14 cellular contexts compared by ENCODE assay signal in the genomic region with DNA sequence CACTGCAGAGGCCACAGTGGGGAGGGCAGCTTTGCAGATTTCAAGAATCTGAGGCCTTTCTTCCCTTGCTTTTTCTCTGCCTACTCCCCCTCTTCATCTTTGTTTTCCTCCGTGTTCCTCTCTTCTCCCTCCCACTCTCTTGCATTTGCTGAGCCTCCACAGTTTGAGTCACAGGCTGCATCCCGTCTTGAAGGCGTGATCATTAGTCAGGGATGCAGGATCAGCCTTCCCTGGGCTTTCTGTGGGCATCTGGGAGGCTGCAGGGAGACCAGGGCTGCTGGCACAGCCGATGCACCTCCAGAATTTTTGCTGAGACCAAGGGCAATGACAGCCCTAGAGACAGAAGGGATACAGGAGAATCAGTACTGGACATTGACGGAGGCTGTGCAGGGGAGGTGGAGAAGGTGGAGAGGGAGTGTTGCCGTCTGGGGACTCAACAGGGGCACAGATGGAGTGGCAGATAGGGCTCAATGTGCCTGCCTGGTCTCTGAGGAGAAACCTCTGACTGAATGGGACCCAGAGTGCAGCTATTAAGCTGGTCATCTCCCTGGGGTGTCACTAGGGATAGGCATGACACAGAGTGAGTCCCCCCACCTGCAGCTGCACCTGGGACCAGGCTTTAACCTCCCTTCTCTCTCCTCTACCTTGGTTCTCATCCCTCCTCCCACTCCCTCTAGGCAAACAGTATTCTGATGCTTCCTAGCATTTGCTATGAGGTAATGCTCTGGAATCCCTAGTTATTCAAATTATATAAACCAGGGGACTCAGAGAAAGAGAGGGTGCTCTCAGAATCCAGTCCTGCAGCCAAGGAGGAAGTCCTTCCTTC. TPM values are rescaled to one million over a fixed set of nuclear protein-coding genes. Genes with fewer than 3 reads are reported as not detected.
A peak's percentile ranks its signal among the peaks of the same experiment; 100 is the strongest.
DNase-seq lines count a peak whose midpoint lies in the region; ATAC-seq and TF ChIP-seq lines count a peak whose summit lies in the region.
"Had no signal": no experiment of that assay in that cellular context is flagged by ENCODE, and none has a peak within 500 bp of the region (broad histone marks: within the 10 kb centered on the region; RNA-seq: fewer than 3 reads in every experiment).

No MANE protein-coding gene starts in this region.

- H3K18ac ChIP-seq in mesenchymal stem cell (ENCODE audit: low read depth in 1 of 2, low read length in 2 of 2), result no peak overlapping the region

- H3K36me3 ChIP-seq in Karpas-422 (ENCODE audit: insufficient read depth, low read length) (no peaks in the 10 kb centered on the region), mesenchymal stem cell (ENCODE audit: control insufficient read depth in 1 of 2, insufficient read depth in 2 of 2, low read depth in 1 of 2, low read length in 2 of 2) (no peaks in the 10 kb centered on the region)

- H2BK120ac ChIP-seq in mesenchymal stem cell (ENCODE audit: low read depth, low read length), result no peak overlapping the region

- no peaks in the 10 kb centered on the region for H3K9me2 ChIP-seq in Karpas-422 (replicated peaks; ENCODE audit: insufficient read depth, low read length)

- no peak overlapping the region for H2BK15ac ChIP-seq in mesenchymal stem cell (ENCODE audit: low read depth, poor library complexity, severe bottlenecking)

- TF ChIP-seq CTCF in cardiac fibroblast (IDR thresholded peaks at IDR 0.05; ENCODE audit: low read depth, low read length), result no peak

- H2AK5ac ChIP-seq in mesenchymal stem cell (ENCODE audit: low read length, severe bottlenecking), result no peak overlapping the region

- no peak overlapping the region for H3K23ac ChIP-seq in mesenchymal stem cell (ENCODE audit: low read length in 2 of 2)

- no peak overlapping the region for H3K4ac ChIP-seq in mesenchymal stem cell (ENCODE audit: low read depth in 1 of 2, low read length in 2 of 2)

- H3K4me1 ChIP-seq in Karpas-422 (ENCODE audit: low read length) (peaks cover 15% of the 10 kb centered on the region), mesenchymal stem cell (ENCODE audit: control insufficient read depth, insufficient read depth, low read depth, low read length) (no peaks in the 10 kb centered on the region)

- 74% methylated on average over 6 of the region's 6 CpGs for WGBS in mesenchymal stem cell

- H3K27me3 ChIP-seq in Karpas-422 (ENCODE audit: low read length), result 0 out of 2 replicates have a peak, but pooled peaks cover 4% of the 10 kb centered on the region
- H3K27me3 ChIP-seq in mesenchymal stem cell (ENCODE audit: control insufficient read depth in 1 of 2, insufficient read depth in 1 of 2, low read length in 2 of 2), result peaks cover 0 to 21% of the 10 kb centered on the region in 2 experiments
- H3K27me3 ChIP-seq: esophagus muscularis mucosa had no signal

- H4K8ac ChIP-seq in mesenchymal stem cell (ENCODE audit: low read length), result no peak overlapping the region

- H4K20me1 ChIP-seq in Karpas-422 (ENCODE audit: insufficient read depth, low read depth, low read length), result no peaks in the 10 kb centered on the region

- no peak overlapping the region for H3K27ac ChIP-seq in Karpas-422 (ENCODE audit: low read length)
- no peak overlapping the region for H3K27ac ChIP-seq in mesenchymal stem cell (ENCODE audit: low read length, poor library complexity, severe bottlenecking)
- H3K27ac ChIP-seq: esophagus muscularis mucosa had no signal

- DNase-seq in AG08395 (ENCODE audit: low spot score) (peak; percentile 47), Karpas-422 (no peak), cardiac fibroblast (ENCODE audit: low read depth in 2 of 2) (peak; percentile 20 to 30), mesenchymal stem cell (no peak), NCI-H1092 (lab: John Stamatoyannopoulos, UW) (no peak)
- DNase-seq: activated CD8-positive, alpha-beta T cell treated with anti-CD3 and anti-CD28 coated beads, Interleukin-2, amount 10 ng/mL, durations not matched to agents 7 days and 5 days; activated gamma-delta T cell treated with Interleukin-2 at 50 U/mL for 16 hours; cerebellar nuclear complex; NCI-H1105 treated with DMSO at 0.1 percent for 48 hours; NCI-H510A had no signal

- peak overlapping the region; percentile 49; the same call in 1 of the 2 replicates for H2AFZ ChIP-seq in Karpas-422 (ENCODE audit: low read length)
- H2AFZ ChIP-seq in mesenchymal stem cell (ENCODE audit: low read depth, low read length), result no peak overlapping the region

- H3K9ac ChIP-seq in Karpas-422 (ENCODE audit: low read length) (no peak overlapping the region), mesenchymal stem cell (ENCODE audit: low read length) (peak overlapping the region; percentile 57)

- H3K4me3 ChIP-seq in Karpas-422 (ENCODE audit: low read length), result no peak overlapping the region
- no peak overlapping the region for H3K4me3 ChIP-seq in cardiac fibroblast (replicated peaks in 1 of 2; ENCODE audit: low read depth in 2 of 2, low read length in 2 of 2)
- H3K4me3 ChIP-seq in mesenchymal stem cell (ENCODE audit: insufficient read depth in 1 of 2, low read depth in 1 of 2, low read length in 2 of 2), result peak overlapping the region in 1 of 2 experiments; percentile 9
- H3K4me3 ChIP-seq: esophagus muscularis mucosa had no signal

- H3K9me3 ChIP-seq in Karpas-422 (ENCODE audit: low read length) (no peaks in the 10 kb centered on the region), mesenchymal stem cell (ENCODE audit: control insufficient read depth, low read length) (no peaks in the 10 kb centered on the region)
- H3K9me3 ChIP-seq: esophagus muscularis mucosa had no signal

- H3K4me2 ChIP-seq in Karpas-422 (ENCODE audit: low read depth, low read length, poor library complexity, severe bottlenecking) (no peak overlapping the region), mesenchymal stem cell (ENCODE audit: low read length, poor library complexity, severe bottlenecking) (no peak overlapping the region)

- no peak overlapping the region for H2BK5ac ChIP-seq in mesenchymal stem cell (ENCODE audit: low read depth, low read length, poor library complexity, severe bottlenecking)

- no peaks in the 10 kb centered on the region for H3K79me2 ChIP-seq in Karpas-422 (ENCODE audit: low read length)

- H2BK12ac ChIP-seq in mesenchymal stem cell (ENCODE audit: low read length in 2 of 2), result no peak overlapping the region

- ATAC-seq in HG03135 (IDR thresholded peaks at IDR 0.05; ENCODE audit: unreplicated experiment), result no peak
- no peak for ATAC-seq in HG02840 (IDR thresholded peaks at IDR 0.05; ENCODE audit: low FRiP score, unreplicated experiment)
- no peak for ATAC-seq in GM19351 (IDR thresholded peaks at IDR 0.05; ENCODE audit: unreplicated experiment)
- ATAC-seq: activated CD8-positive, alpha-beta T cell treated with anti-CD3 and anti-CD28 coated beads, Interleukin-2, amount 10 ng/mL, durations not matched to agents 7 days and 5 days had no signal

- no peak overlapping the region for H4K91ac ChIP-seq in mesenchymal stem cell (ENCODE audit: low read length)

- H3K14ac ChIP-seq in mesenchymal stem cell (ENCODE audit: low read length in 2 of 2), result no peak overlapping the region

- H3K79me1 ChIP-seq in mesenchymal stem cell (replicated peaks; ENCODE audit: low read length, poor library complexity, severe bottlenecking), result no peaks in the 10 kb centered on the region

RNA-seq across cellular contexts. Expression of a gene that starts 29.0 kb away (rescaled TPM):
- 6.3 and 6.7 TPM in 2 replicates for total RNA-seq in Karpas-422 (2014; rRNA removed; shearing (Covaris generic); ENCODE audit: low replicate concordance)
- polyA plus RNA-seq in mesenchymal stem cell (2013, experiment 1 of 2), result 2.4 TPM
- 2.2 TPM for polyA plus RNA-seq in mesenchymal stem cell (2013, experiment 2 of 2)

RNA-seq across cellular contexts. Expression of a gene that starts 41.2 kb away (rescaled TPM):
- total RNA-seq in Karpas-422 (2014; rRNA removed; shearing (Covaris generic); ENCODE audit: low replicate concordance), result 0.22 and 0.58 TPM in 2 replicates
- 0.37 TPM for polyA plus RNA-seq in mesenchymal stem cell (2013, experiment 1 of 2)
- 0.44 TPM for polyA plus RNA-seq in mesenchymal stem cell (2013, experiment 2 of 2)

Comparison
In these comparisons a context has a peak if more than half of its experiments do, and no peak if none do; other contexts are left out.
1. DNase-seq: peak in AG08395 (single experiment) and cardiac fibroblast (2 of 2); none in Karpas-422 (single experiment), mesenchymal stem cell (single experiment) and NCI-H1092 (single experiment).